Comparison of ENCODE assay signal across 10 cellular contexts in the genomic region with DNA sequence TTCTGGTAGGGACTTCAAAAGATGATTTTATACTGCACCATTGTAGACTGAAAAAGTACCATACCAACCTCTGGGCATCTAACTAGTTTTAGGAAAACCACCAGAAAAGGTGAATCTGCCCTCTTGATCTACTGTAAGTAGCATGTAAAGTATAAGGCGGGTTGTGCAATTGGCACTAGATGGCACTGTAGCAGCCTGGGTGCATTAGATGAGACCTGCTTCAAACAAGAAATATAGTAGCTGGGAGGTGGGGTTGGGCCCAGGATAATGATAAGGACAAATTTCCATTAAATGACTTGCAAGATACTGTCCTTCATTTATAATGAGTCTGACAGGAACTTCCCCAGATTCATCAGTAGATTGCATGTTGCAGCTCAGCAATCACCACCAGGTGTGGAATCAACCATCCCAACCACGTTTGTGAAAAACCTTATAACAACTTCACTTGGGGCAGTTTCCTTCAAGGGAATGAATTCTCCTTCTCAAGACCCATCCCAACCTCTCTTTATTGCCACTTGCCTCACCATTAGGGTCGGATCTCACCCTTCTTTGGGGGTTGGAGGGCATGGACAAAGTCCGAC. TPM values are rescaled to one million over a fixed set of nuclear protein-coding genes. Genes with fewer than 3 reads are reported as not detected.
A peak's percentile ranks its signal among the peaks of the same experiment; 100 is the strongest.
DNase-seq lines count a peak whose midpoint lies in the region; ATAC-seq and TF ChIP-seq lines count a peak whose summit lies in the region.
"Had no signal": no experiment of that assay in that cellular context is flagged by ENCODE, and none has a peak within 500 bp of the region (broad histone marks: within the 10 kb centered on the region; RNA-seq: fewer than 3 reads in every experiment).

No MANE protein-coding gene starts in this region.

- in situ Hi-C loops in KBM-7 (cut with MboI; ENCODE audit: low pct_unique_long_range_greater_than_20kb, low sequenced_read_pairs): no loop called here

- DNase-seq in Daoy (ENCODE audit: low read depth) (peak; percentile 15), KBM-7 (peak; percentile 34), iPS-NIHi11 (ENCODE audit: low spot score) (peak; percentile 46), globus pallidus (ENCODE audit: low spot score) (no peak)
- DNase-seq: natural killer cell had no signal

- peak; percentile 86 for TF ChIP-seq CTCF in VCaP (conservative IDR thresholded peaks at IDR 0.05)

- ATAC-seq in GM19397 (IDR thresholded peaks at IDR 0.05; ENCODE audit: unreplicated experiment) (no peak), GM18907 (IDR thresholded peaks at IDR 0.05; ENCODE audit: unreplicated experiment) (no peak), GM21381 (IDR thresholded peaks at IDR 0.05; ENCODE audit: unreplicated experiment) (no peak)

- no peak overlapping the region for H3K27ac ChIP-seq in VCaP

RNA-seq across cellular contexts. Expression of gene IL10, which starts 37.3 kb away (rescaled TPM):
- not detected in 2 replicates for total RNA-seq in Daoy (2014; rRNA removed; shearing (Covaris generic))

RNA-seq across cellular contexts. Expression of gene IL19, which starts 39.0 kb away (rescaled TPM):
- not detected in 2 replicates for total RNA-seq in Daoy (2014; rRNA removed; shearing (Covaris generic))
- total RNA-seq: natural killer cell; T-helper 1 cell treated with Interleukin-12 subunit alpha and Interleukin-12 subunit beta and Interleukin-4 antibody, amounts not matched to agents 30 ng/mL and 1 ng/mL, for 36 hours had no signal

RNA-seq across cellular contexts. Expression of gene IL20, which starts 55.8 kb away (rescaled TPM):
- not detected in 2 replicates for total RNA-seq in Daoy (2014; rRNA removed; shearing (Covaris generic))
- total RNA-seq: natural killer cell; T-helper 1 cell treated with Interleukin-12 subunit alpha and Interleukin-12 subunit beta and Interleukin-4 antibody, amounts not matched to agents 30 ng/mL and 1 ng/mL, for 36 hours had no signal
